Comparison of ENCODE assay signal across 11 cellular contexts in the genomic region with DNA sequence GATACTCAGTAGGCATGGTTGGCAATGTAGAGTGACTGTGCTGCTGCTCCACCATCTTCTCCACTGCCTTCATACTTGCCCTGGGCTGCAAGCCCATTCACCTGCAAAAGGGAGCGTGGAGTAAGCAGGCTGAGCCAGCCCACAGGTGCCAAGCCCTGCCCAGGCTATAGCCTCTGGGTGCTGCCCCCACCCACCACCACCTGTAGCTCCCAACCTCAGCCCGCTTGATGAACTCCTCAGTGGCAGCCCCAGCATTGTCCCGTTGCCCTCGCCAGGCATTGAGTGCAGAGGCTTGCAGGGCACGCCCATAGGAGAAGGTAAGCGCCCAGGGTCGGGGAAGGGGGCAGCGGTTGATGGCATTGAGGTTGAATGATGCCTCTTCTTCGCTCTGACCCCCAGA. TPM values are rescaled to one million over a fixed set of nuclear protein-coding genes. Genes with fewer than 3 reads are reported as not detected.
DNase-seq lines count a peak whose midpoint lies in the region; ATAC-seq and TF ChIP-seq lines count a peak whose summit lies in the region.
"Had no signal": no experiment of that assay in that cellular context is flagged by ENCODE, and none has a peak within 500 bp of the region (broad histone marks: within the 10 kb centered on the region; RNA-seq: fewer than 3 reads in every experiment).

No MANE protein-coding gene starts in this region.

- no peak overlapping the region for H2AFZ ChIP-seq in OCI-LY7 (ENCODE audit: low read length)

- POLR2A ChIA-PET in OCI-LY7 (lab: Charles Lee) = no interaction called here

- H3K4me1 ChIP-seq in endodermal cell (ENCODE audit: control insufficient read depth, insufficient read depth, low read length) = no peaks in the 10 kb centered on the region
- peaks cover 24% of the 10 kb centered on the region for H3K4me1 ChIP-seq in OCI-LY7 (ENCODE audit: insufficient read depth, low read length, poor library complexity, severe bottlenecking)

- TF ChIP-seq CTCF in endodermal cell (conservative IDR thresholded peaks at IDR 0.05) (no peak), OCI-LY7 (conservative IDR thresholded peaks at IDR 0.05; ENCODE audit: low read length) (no peak)

- H3K9ac ChIP-seq in endodermal cell (ENCODE audit: extremely low read depth, low read length, poor library complexity, severe bottlenecking) = no peak overlapping the region

- no peak overlapping the region for H3K27ac ChIP-seq in endodermal cell (ENCODE audit: low read depth, low read length)
- H3K27ac ChIP-seq in OCI-LY7 (ENCODE audit: low read depth, low read length, poor library complexity, severe bottlenecking) = no peak overlapping the region

- peaks cover 23% of the 10 kb centered on the region for H3K4me1 Mint-ChIP-seq in activated T-helper 17 cell treated with anti-CD3 and anti-CD28 coated beads, Interleukin-2, amount 50 U/mL, for 72 hours
- peaks cover 22% of the 10 kb centered on the region for H3K4me1 Mint-ChIP-seq in endodermal cell

- H4K20me1 ChIP-seq in OCI-LY7 (ENCODE audit: insufficient read depth, low read length) = no peaks in the 10 kb centered on the region

- H3K27me3 Mint-ChIP-seq in activated T-helper 17 cell treated with anti-CD3 and anti-CD28 coated beads, Interleukin-2, amount 50 U/mL, for 72 hours = no peaks in the 10 kb centered on the region
- H3K27me3 Mint-ChIP-seq in endodermal cell (ENCODE audit: insufficient read depth) = peaks cover 25% of the 10 kb centered on the region
- H3K27me3 Mint-ChIP-seq: CD4-positive, alpha-beta memory T cell had no signal

- H3K27ac Mint-ChIP-seq in activated T-helper 17 cell treated with anti-CD3 and anti-CD28 coated beads, Interleukin-2, amount 50 U/mL, for 72 hours = no peak overlapping the region
- no peak overlapping the region for H3K27ac Mint-ChIP-seq in endodermal cell
- H3K27ac Mint-ChIP-seq: H9 had no signal

- H3K27me3 ChIP-seq in endodermal cell (ENCODE audit: control insufficient read depth, insufficient read depth, low read length, poor library complexity, severe bottlenecking) = peaks cover 4% of the 10 kb centered on the region
- H3K27me3 ChIP-seq: BE2C had no signal

- CTCF ChIA-PET in OCI-LY7 (lab: Charles Lee; ENCODE audit: unreplicated experiment) = no interaction called here

- H3K79me2 ChIP-seq in OCI-LY7 (ENCODE audit: insufficient read depth, low read depth, low read length) = no peaks in the 10 kb centered on the region

- no peak for ATAC-seq in left cardiac atrium
- no peak for ATAC-seq in activated T-helper 17 cell treated with anti-CD3 and anti-CD28 coated beads, Interleukin-2, amount 50 U/mL, for 72 hours (replicated peaks)

- in situ Hi-C loops in ACHN (cut with HindIII; ENCODE audit: low pct_ligation_motif_present, low pct_unique_long_range_greater_than_20kb, low sequenced_read_pairs) = no loop called here

- H3K9me2 ChIP-seq in OCI-LY7 (ENCODE audit: insufficient read depth, low read length) = no peaks in the 10 kb centered on the region

- H3K4me2 ChIP-seq in OCI-LY7 (ENCODE audit: low read length) = no peak overlapping the region

- peaks cover 76% of the 10 kb centered on the region for H3K36me3 Mint-ChIP-seq in activated T-helper 17 cell treated with anti-CD3 and anti-CD28 coated beads, Interleukin-2, amount 50 U/mL, for 72 hours (ENCODE audit: low read depth)
- peaks cover 26% of the 10 kb centered on the region for H3K36me3 Mint-ChIP-seq in endodermal cell (ENCODE audit: low read depth)

- H3K36me3 ChIP-seq in endodermal cell (ENCODE audit: control insufficient read depth, insufficient read depth, low read length) (peaks cover 14% of the 10 kb centered on the region), OCI-LY7 (ENCODE audit: insufficient read depth, low read length) (peaks cover 37% of the 10 kb centered on the region)

- H3K9me3 Mint-ChIP-seq in activated T-helper 17 cell treated with anti-CD3 and anti-CD28 coated beads, Interleukin-2, amount 50 U/mL, for 72 hours = no peaks in the 10 kb centered on the region
- H3K9me3 Mint-ChIP-seq in endodermal cell = no peaks in the 10 kb centered on the region
- H3K9me3 Mint-ChIP-seq: CD4-positive, alpha-beta memory T cell; H9 had no signal

- 92 to 93% methylated on average over 8 to 9 of the region's 9 CpGs for WGBS in endodermal cell (ENCODE audit: insufficient coverage in 1 of 2, insufficient read length in 1 of 2), 2 experiments

- peak overlapping the region; percentile 97 for H3K4me3 Mint-ChIP-seq in activated T-helper 17 cell treated with anti-CD3 and anti-CD28 coated beads, Interleukin-2, amount 50 U/mL, for 72 hours
- no peak overlapping the region for H3K4me3 Mint-ChIP-seq in endodermal cell

- no peak overlapping the region for H3K4me3 ChIP-seq in endodermal cell (ENCODE audit: low read length)
- no peak overlapping the region for H3K4me3 ChIP-seq in OCI-LY7 (ENCODE audit: low read depth, low read length, poor library complexity, severe bottlenecking)

- no TSS peak for BruUV-seq in OCI-LY7 (replicated peaks; lab: Mats Ljungman, UMichigan)

- H3K9me3 ChIP-seq in endodermal cell (ENCODE audit: control insufficient read depth, low read length) (no peaks in the 10 kb centered on the region), OCI-LY7 (ENCODE audit: low read length) (no peaks in the 10 kb centered on the region)
- H3K9me3 ChIP-seq: BE2C had no signal

- DNase-seq in cardiac septum (ENCODE audit: low spot score) = peak; percentile 49
- no peak for DNase-seq in left cardiac atrium
- peak; percentile 26 for DNase-seq in endodermal cell
- DNase-seq in OCI-LY7 (ENCODE audit: low spot score) = no peak
- DNase-seq in ACHN = no peak
- DNase-seq in DMS53 treated with DMSO at 0.1 percent for 48 hours (lab: John Stamatoyannopoulos, UW; ENCODE audit: unreplicated experiment) = no peak
- DNase-seq: BE2C; C1 segment of cervical spinal cord; CD4-positive, alpha-beta memory T cell; H9 had no signal

- intact Hi-C loops in cardiac septum (cut with DNase I) (no loop called here), left cardiac atrium (cut with DNase I) (no loop called here), OCI-LY7 (cut with micrococcal nuclease; ENCODE audit: unreplicated experiment) (no loop called here)

RNA-seq across cellular contexts. Expression of a gene that starts 2.2 kb away (rescaled TPM):
- total RNA-seq in cardiac septum (51.5 TPM), left cardiac atrium (10 to 100 TPM; 39.9 to 41.4 TPM), endodermal cell (10 to 100 TPM; 34.9 to 43.0 TPM), OCI-LY7 (2022) (34.0 and 34.5 TPM in 2 replicates)
- total RNA-seq in activated T-helper 17 cell treated with anti-CD3 and anti-CD28 coated beads, Interleukin-2, amount 50 U/mL, for 72 hours = 10 to 100 TPM; 33.2 to 38.9 TPM
- polyA plus RNA-seq in endodermal cell (2013, experiment 1 of 2) = 69.2 TPM
- 59.0 TPM for polyA plus RNA-seq in endodermal cell (2013, experiment 2 of 2)
- total RNA-seq in OCI-LY7 (2014; rRNA removed; shearing (Covaris generic)) = 13.9 and 23.7 TPM in 2 replicates

RNA-seq across cellular contexts. Expression of a gene that starts 3.2 kb away (rescaled TPM):
- 326 TPM for total RNA-seq in cardiac septum
- total RNA-seq in left cardiac atrium = 100 to 1,000 TPM; 138 to 164 TPM
- 100 to 1,000 TPM in 1 of 2 donors, 10 to 100 TPM in 1; 55.0 to 335 TPM for total RNA-seq in activated T-helper 17 cell treated with anti-CD3 and anti-CD28 coated beads, Interleukin-2, amount 50 U/mL, for 72 hours
- total RNA-seq in endodermal cell = 10 to 100 TPM; 12.3 to 14.1 TPM
- polyA plus RNA-seq in endodermal cell (2013, experiment 1 of 2) = 46.7 TPM
- polyA plus RNA-seq in endodermal cell (2013, experiment 2 of 2) = 37.3 TPM
- 62.4 and 70.7 TPM in 2 replicates for total RNA-seq in OCI-LY7 (2014; rRNA removed; shearing (Covaris generic))
- 25.7 and 46.2 TPM in 2 replicates for total RNA-seq in OCI-LY7 (2022)

RNA-seq across cellular contexts. Expression of a gene that starts 21.1 kb away (rescaled TPM):
- total RNA-seq in cardiac septum (16.0 TPM), left cardiac atrium (10 to 100 TPM; 13.6 to 23.6 TPM), endodermal cell (10 to 100 TPM; 46.7 to 59.0 TPM), OCI-LY7 (2022) (8.4 and 14.9 TPM in 2 replicates)
- total RNA-seq in activated T-helper 17 cell treated with anti-CD3 and anti-CD28 coated beads, Interleukin-2, amount 50 U/mL, for 72 hours = 10 to 100 TPM; 39.1 to 67.7 TPM
- polyA plus RNA-seq in endodermal cell (2013, experiment 1 of 2) = 64.3 TPM
- polyA plus RNA-seq in endodermal cell (2013, experiment 2 of 2) = 59.8 TPM
- total RNA-seq in OCI-LY7 (2014; rRNA removed; shearing (Covaris generic)) = 10.5 and 14.2 TPM in 2 replicates

RNA-seq across cellular contexts. Expression of a gene that starts 25.3 kb away (rescaled TPM):
- total RNA-seq in cardiac septum (0.78 TPM), left cardiac atrium (1 to 10 TPM in 1 of 2 donors, under 1 TPM in 1; 0.97 to 2.7 TPM), endodermal cell (100 to 1,000 TPM in 1 of 2 donors, 10 to 100 TPM in 1; 84.8 to 132 TPM), OCI-LY7 (2022) (152 and 156 TPM in 2 replicates)
- 100 to 1,000 TPM; 140 to 195 TPM for total RNA-seq in activated T-helper 17 cell treated with anti-CD3 and anti-CD28 coated beads, Interleukin-2, amount 50 U/mL, for 72 hours
- polyA plus RNA-seq in endodermal cell (2013, experiment 1 of 2) = 103 TPM
- polyA plus RNA-seq in endodermal cell (2013, experiment 2 of 2) = 113 TPM
- 161 and 163 TPM in 2 replicates for total RNA-seq in OCI-LY7 (2014; rRNA removed; shearing (Covaris generic))

RNA-seq across cellular contexts. Expression of a gene that starts 40.5 kb away (rescaled TPM):
- total RNA-seq in cardiac septum = 6.8 TPM
- 1 to 10 TPM; 4.4 to 5.8 TPM for total RNA-seq in left cardiac atrium
- 10 to 100 TPM; 25.5 to 36.3 TPM for total RNA-seq in activated T-helper 17 cell treated with anti-CD3 and anti-CD28 coated beads, Interleukin-2, amount 50 U/mL, for 72 hours
- total RNA-seq in endodermal cell = 10 to 100 TPM; 25.5 to 27.6 TPM
- 21.8 TPM for polyA plus RNA-seq in endodermal cell (2013, experiment 1 of 2)
- polyA plus RNA-seq in endodermal cell (2013, experiment 2 of 2) = 21.9 TPM
- total RNA-seq in OCI-LY7 (2014; rRNA removed; shearing (Covaris generic)) = 24.7 and 30.4 TPM in 2 replicates
- total RNA-seq in OCI-LY7 (2022) = 59.6 and 66.2 TPM in 2 replicates
- polyA plus RNA-seq: CD4-positive, alpha-beta memory T cell had no signal

Comparison
In these comparisons a context has a peak if more than half of its experiments do, and no peak if none do; other contexts are left out.
1. DNase-seq: peak in cardiac septum (single experiment) and endodermal cell (single experiment); none in left cardiac atrium (single experiment), OCI-LY7 (single experiment), ACHN (single experiment) and DMS53 treated with DMSO at 0.1 percent for 48 hours (single experiment).